In genomic region chr6:88964509-88964908, GRCh38 we compare ENCODE assay signal across 9 cellular contexts. TPM values are rescaled to one million over a fixed set of nuclear protein-coding genes. Genes with fewer than 3 reads are reported as not detected.
DNase-seq lines count a peak whose midpoint lies in the region; ATAC-seq and TF ChIP-seq lines count a peak whose summit lies in the region.
"Had no signal": no experiment of that assay in that cellular context is flagged by ENCODE, and none has a peak within 500 bp of the region (broad histone marks: within the 10 kb centered on the region; RNA-seq: fewer than 3 reads in every experiment).

No MANE protein-coding gene starts in this region.

- peak overlapping the region; percentile 83 for H3K9ac ChIP-seq in adipocyte (ENCODE audit: low read length)

- H3K27me3 ChIP-seq in left ventricle myocardium inferior (ENCODE audit: low read depth) (no peaks in the 10 kb centered on the region), adipocyte (replicated peaks; ENCODE audit: control insufficient read depth, insufficient read depth, low read length) (no peaks in the 10 kb centered on the region), lower lobe of right lung (ENCODE audit: low read depth) (no peaks in the 10 kb centered on the region), uterus (no peaks in the 10 kb centered on the region)

- DNase-seq in left ventricle myocardium inferior (no peak), Right ventricle myocardium inferior (ENCODE audit: missing footprints) (no peak), adipocyte (ENCODE audit: low read depth) (no peak), lower lobe of right lung (no peak), uterus (no peak), GM10266 (ENCODE audit: extremely low spot score) (no peak), GDM1 (lab: John Stamatoyannopoulos, UW) (no peak)
- DNase-seq: activated CD4-positive, CD25-positive, alpha-beta regulatory T cell had no signal

- H3K4me3 ChIP-seq in left ventricle myocardium inferior (peak overlapping the region; percentile 83), adipocyte (ENCODE audit: low read length) (peak overlapping the region; percentile 99), lower lobe of right lung (peak overlapping the region; percentile 79), uterus (no peak overlapping the region)

- intact Hi-C loops in left ventricle myocardium inferior (cut with micrococcal nuclease) = no loop called here
- intact Hi-C loops in Right ventricle myocardium inferior (cut with DNase I) = loop anchor here (10.0 kb wide), 1 partner anchor 390 kb away; the partner anchor contains the start of gene UBE2J1
- intact Hi-C loops in lower lobe of right lung (cut with DNase I) = no loop called here
- intact Hi-C loops in uterus (cut with DNase I; ENCODE audit: low total_unique reads) = loop anchor here (10.0 kb wide), 1 partner anchor 390 kb away; the partner anchor contains the start of gene UBE2J1

- ATAC-seq in Right ventricle myocardium inferior = no peak
- no peak for ATAC-seq in lower lobe of right lung
- ATAC-seq in HG03175 (IDR thresholded peaks at IDR 0.05; ENCODE audit: unreplicated experiment) = no peak

- H3K27ac ChIP-seq in left ventricle myocardium inferior (replicated peaks) (peak overlapping the region; percentile 88), lower lobe of right lung (no peak overlapping the region), uterus (peak overlapping the region; percentile 83 to 86)

- no peak for TF ChIP-seq POLR2A in uterus (IDR thresholded peaks at IDR 0.05)

- no peaks in the 10 kb centered on the region for H3K36me3 ChIP-seq in left ventricle myocardium inferior
- no peaks in the 10 kb centered on the region for H3K36me3 ChIP-seq in adipocyte (ENCODE audit: control insufficient read depth, insufficient read depth, low read length, severe bottlenecking)
- H3K36me3 ChIP-seq in lower lobe of right lung = no peaks in the 10 kb centered on the region
- H3K36me3 ChIP-seq in uterus = no peaks in the 10 kb centered on the region

- TF ChIP-seq CTCF in left ventricle myocardium inferior (IDR thresholded peaks at IDR 0.05; ENCODE audit: borderline replicate concordance) (no peak), lower lobe of right lung (IDR thresholded peaks at IDR 0.05) (no peak), uterus (IDR thresholded peaks at IDR 0.05) (no peak), GM10266 (IDR thresholded peaks at IDR 0.05; ENCODE audit: control insufficient read depth, insufficient read depth, low read depth, missing control alignments) (no peak)

- H3K4me1 ChIP-seq in left ventricle myocardium inferior = peaks cover 28% of the 10 kb centered on the region
- H3K4me1 ChIP-seq in adipocyte (ENCODE audit: control insufficient read depth, insufficient read depth, low read length) = peaks cover 12% of the 10 kb centered on the region
- H3K4me1 ChIP-seq in lower lobe of right lung = peaks cover 22% of the 10 kb centered on the region
- H3K4me1 ChIP-seq in uterus = peaks cover 0 to 4% of the 10 kb centered on the region in 2 donors

- H3K9me3 ChIP-seq in left ventricle myocardium inferior (replicated peaks) (peaks cover 24% of the 10 kb centered on the region), adipocyte (ENCODE audit: control insufficient read depth, low read length) (peaks cover 19% of the 10 kb centered on the region), lower lobe of right lung (peaks cover 15% of the 10 kb centered on the region), uterus (no peaks in the 10 kb centered on the region)

RNA-seq across cellular contexts. Expression of gene RNGTT, which starts 1.1 kb away (rescaled TPM):
- total RNA-seq in left ventricle myocardium inferior (9.1 TPM), Right ventricle myocardium inferior (7.0 TPM), lower lobe of right lung (11.4 TPM), uterus (10 to 100 TPM in 3 of 4 donors, 1 to 10 TPM in 1; 7.4 to 45.7 (median 16.1) TPM)

Comparison
In these comparisons a context has a peak if more than half of its experiments do, and no peak if none do; other contexts are left out.
1. intact Hi-C loops: an anchor here in Right ventricle myocardium inferior (10.0 kb wide) and uterus (10.0 kb wide); none called in left ventricle myocardium inferior and lower lobe of right lung.
2. H3K4me3 ChIP-seq: peak in left ventricle myocardium inferior (single experiment), adipocyte (single experiment) and lower lobe of right lung (single experiment); none in uterus (0 of 2).